ENCODE assay signal across 10 cellular contexts in genomic region chr10:89369142-89370105, GRCh38. TPM values are rescaled to one million over a fixed set of nuclear protein-coding genes. Genes with fewer than 3 reads are reported as not detected.
DNase-seq lines count a peak whose midpoint lies in the region; ATAC-seq and TF ChIP-seq lines count a peak whose summit lies in the region.
"Had no signal": no experiment of that assay in that cellular context is flagged by ENCODE, and none has a peak within 500 bp of the region (broad histone marks: within the 10 kb centered on the region; RNA-seq: fewer than 3 reads in every experiment).

No MANE protein-coding gene starts in this region.

- no peaks in the 10 kb centered on the region for H3K9me3 Mint-ChIP-seq in activated T-helper 17 cell treated with anti-CD3 and anti-CD28 coated beads, Interleukin-2, amount 50 U/mL, for 72 hours
- H3K9me3 Mint-ChIP-seq: activated B cell treated with CpG ODN at 0.5 μM for 24 hours had no signal

- no peak overlapping the region for H3K27ac Mint-ChIP-seq in activated T-helper 17 cell treated with anti-CD3 and anti-CD28 coated beads, Interleukin-2, amount 50 U/mL, for 72 hours
- H3K27ac Mint-ChIP-seq: activated B cell treated with CpG ODN at 0.5 μM for 24 hours had no signal

- H3K27ac ChIP-seq in Karpas-422 (ENCODE audit: low read length), result no peak overlapping the region
- H3K27ac ChIP-seq: BLaER1 had no signal

- H3K79me2 ChIP-seq in Karpas-422 (ENCODE audit: low read length), result no peaks in the 10 kb centered on the region

- TF ChIP-seq CTCF in cardiac fibroblast (IDR thresholded peaks at IDR 0.05; ENCODE audit: low read depth, low read length) (peak; percentile 64), mucosa of descending colon (IDR thresholded peaks at IDR 0.05) (peak; percentile 15)

- H4K20me1 ChIP-seq in Karpas-422 (ENCODE audit: insufficient read depth, low read depth, low read length), result no peaks in the 10 kb centered on the region
- H4K20me1 ChIP-seq: BLaER1 had no signal

- no peak for TF ChIP-seq POLR2A in GM18505 (IDR thresholded peaks at IDR 0.05; ENCODE audit: borderline replicate concordance, extremely low read depth, insufficient read depth, insufficient read length)

- no peaks in the 10 kb centered on the region for H3K9me3 ChIP-seq in Karpas-422 (ENCODE audit: low read length)
- H3K9me3 ChIP-seq in mucosa of descending colon, result no peaks in the 10 kb centered on the region
- H3K9me3 ChIP-seq: BLaER1 had no signal

- no peak overlapping the region for H3K4me3 Mint-ChIP-seq in activated T-helper 17 cell treated with anti-CD3 and anti-CD28 coated beads, Interleukin-2, amount 50 U/mL, for 72 hours
- H3K4me3 Mint-ChIP-seq: activated B cell treated with CpG ODN at 0.5 μM for 24 hours had no signal

- no peak for ATAC-seq in mucosa of descending colon
- no peak for ATAC-seq in GM18505 (IDR thresholded peaks at IDR 0.05; ENCODE audit: unreplicated experiment)
- ATAC-seq in activated T-helper 17 cell treated with anti-CD3 and anti-CD28 coated beads, Interleukin-2, amount 50 U/mL, for 72 hours (replicated peaks), result no peak

- H2AFZ ChIP-seq in Karpas-422 (ENCODE audit: low read length), result no peak overlapping the region

- H3K27me3 Mint-ChIP-seq in activated T-helper 17 cell treated with anti-CD3 and anti-CD28 coated beads, Interleukin-2, amount 50 U/mL, for 72 hours, result peaks cover 5% of the 10 kb centered on the region

- H3K36me3 Mint-ChIP-seq in activated T-helper 17 cell treated with anti-CD3 and anti-CD28 coated beads, Interleukin-2, amount 50 U/mL, for 72 hours (ENCODE audit: low read depth), result no peaks in the 10 kb centered on the region

- DNase-seq in DMS 273 (lab: John Stamatoyannopoulos, UW; ENCODE audit: unreplicated experiment), result peak; percentile 21
- no peak for DNase-seq in DMS 273 treated with DMSO at 0.1 percent for 48 hours (lab: John Stamatoyannopoulos, UW)
- peak; percentile 40 for DNase-seq in Karpas-422
- DNase-seq in cardiac fibroblast (ENCODE audit: low read depth in 2 of 2), result peak; percentile 72 to 76
- DNase-seq in mucosa of descending colon, result peak in 1 of 3 donors; percentile 70
- no peak for DNase-seq in NCI-H2227 (lab: John Stamatoyannopoulos, UW; ENCODE audit: unreplicated experiment)
- DNase-seq: activated B cell treated with CpG ODN at 0.5 μM for 24 hours had no signal

- H3K4me1 ChIP-seq in Karpas-422 (ENCODE audit: low read length), result no peaks in the 10 kb centered on the region
- H3K4me1 ChIP-seq in mucosa of descending colon (ENCODE audit: low read depth), result peaks cover 19% of the 10 kb centered on the region
- H3K4me1 ChIP-seq: BLaER1 had no signal

- no peaks in the 10 kb centered on the region for H3K27me3 ChIP-seq in Karpas-422 (ENCODE audit: low read length)
- H3K27me3 ChIP-seq: BLaER1 had no signal

- H3K4me2 ChIP-seq in Karpas-422 (ENCODE audit: low read depth, low read length, poor library complexity, severe bottlenecking), result no peak overlapping the region
- H3K4me2 ChIP-seq: BLaER1 had no signal

- peaks cover 4% of the 10 kb centered on the region for H3K4me1 Mint-ChIP-seq in activated T-helper 17 cell treated with anti-CD3 and anti-CD28 coated beads, Interleukin-2, amount 50 U/mL, for 72 hours

- H3K4me3 ChIP-seq in Karpas-422 (ENCODE audit: low read length) (no peak overlapping the region), cardiac fibroblast (replicated peaks in 1 of 2; ENCODE audit: low read depth in 2 of 2, low read length in 2 of 2) (no peak overlapping the region), mucosa of descending colon (no peak overlapping the region)
- H3K4me3 ChIP-seq: BLaER1 had no signal

- H3K9me2 ChIP-seq in Karpas-422 (replicated peaks; ENCODE audit: insufficient read depth, low read length), result no peaks in the 10 kb centered on the region

- intact Hi-C loops in mucosa of descending colon (cut with DNase I, micrococcal nuclease), result no loop called here

- H3K9ac ChIP-seq in Karpas-422 (ENCODE audit: low read length), result no peak overlapping the region
- H3K9ac ChIP-seq: BLaER1 had no signal

- H3K36me3 ChIP-seq in Karpas-422 (ENCODE audit: insufficient read depth, low read length), result no peaks in the 10 kb centered on the region
- no peaks in the 10 kb centered on the region for H3K36me3 ChIP-seq in mucosa of descending colon (ENCODE audit: low read depth)
- H3K36me3 ChIP-seq: BLaER1 had no signal

RNA-seq across cellular contexts. Expression of gene IFIT1B, which starts 8.4 kb away (rescaled TPM):
- 0.78 TPM in 1 of 2 replicates, not detected in the other for total RNA-seq in Karpas-422 (2014; rRNA removed; shearing (Covaris generic); ENCODE audit: low replicate concordance)
- total RNA-seq in mucosa of descending colon, result not detected
- not detected for total RNA-seq in activated T-helper 17 cell treated with anti-CD3 and anti-CD28 coated beads, Interleukin-2, amount 50 U/mL, for 72 hours
- total RNA-seq: activated B cell treated with CpG ODN at 0.5 μM for 24 hours had no signal

RNA-seq across cellular contexts. Expression of gene IFIT1, which starts 23.0 kb away (rescaled TPM):
- total RNA-seq in Karpas-422 (2014; rRNA removed; shearing (Covaris generic); ENCODE audit: low replicate concordance), result 0.18 and 0.30 TPM in 2 replicates
- 10 to 100 TPM in 1 of 3 donors, 1 to 10 TPM in 2; 6.2 to 21.5 (median 8.3) TPM for total RNA-seq in mucosa of descending colon
- total RNA-seq in activated T-helper 17 cell treated with anti-CD3 and anti-CD28 coated beads, Interleukin-2, amount 50 U/mL, for 72 hours, result under 1 TPM; 0.58 to 0.84 TPM

RNA-seq across cellular contexts. Expression of gene IFIT3, which starts 41.6 kb away (rescaled TPM):
- total RNA-seq in Karpas-422 (2014; rRNA removed; shearing (Covaris generic); ENCODE audit: low replicate concordance), result 1.0 and 1.4 TPM in 2 replicates
- total RNA-seq in mucosa of descending colon, result 10 to 100 TPM in 2 of 3 donors, 1 to 10 TPM in 1; 5.8 to 12.7 (median 11.2) TPM
- total RNA-seq in activated T-helper 17 cell treated with anti-CD3 and anti-CD28 coated beads, Interleukin-2, amount 50 U/mL, for 72 hours, result 1 to 10 TPM; 2.5 to 4.3 TPM

RNA-seq across cellular contexts. Expression of gene IFIT5, which starts 44.9 kb away (rescaled TPM):
- total RNA-seq in Karpas-422 (2014; rRNA removed; shearing (Covaris generic); ENCODE audit: low replicate concordance), result 0.29 and 0.30 TPM in 2 replicates
- total RNA-seq in mucosa of descending colon, result 10 to 100 TPM in 2 of 3 donors, 1 to 10 TPM in 1; 9.8 to 19.1 (median 12.9) TPM
- 1 to 10 TPM; 5.6 to 7.1 TPM for total RNA-seq in activated T-helper 17 cell treated with anti-CD3 and anti-CD28 coated beads, Interleukin-2, amount 50 U/mL, for 72 hours

Comparison
In these comparisons a context has a peak if more than half of its experiments do, and no peak if none do; other contexts are left out.
1. DNase-seq: peak in DMS 273 (single experiment), Karpas-422 (single experiment) and cardiac fibroblast (2 of 2); none in DMS 273 treated with DMSO at 0.1 percent for 48 hours (single experiment) and NCI-H2227 (single experiment).